16 cellular contexts compared by ENCODE assay signal in genomic region chr10:118369806-118370205, GRCh38. TPM values are rescaled to one million over a fixed set of nuclear protein-coding genes. Genes with fewer than 3 reads are reported as not detected.
A peak's percentile ranks its signal among the peaks of the same experiment; 100 is the strongest.
DNase-seq lines count a peak whose midpoint lies in the region; ATAC-seq and TF ChIP-seq lines count a peak whose summit lies in the region.
"Had no signal": no experiment of that assay in that cellular context is flagged by ENCODE, and none has a peak within 500 bp of the region (broad histone marks: within the 10 kb centered on the region; RNA-seq: fewer than 3 reads in every experiment).

No MANE protein-coding gene starts in this region.

- 61 to 64% methylated on average over 2 to 3 of the region's 3 CpGs for WGBS in transverse colon (ENCODE audit: low coverage in 1 of 2), 2 donors

- no peak overlapping the region for H3K4me3 ChIP-seq in transverse colon
- H3K4me3 ChIP-seq: breast epithelium, GM12878, sigmoid colon had no signal

- TF ChIP-seq POLR2A in erythroblast (IDR thresholded peaks at IDR 0.05; ENCODE audit: low read length) (no peak), transverse colon (IDR thresholded peaks at IDR 0.05) (no peak)

- in situ Hi-C loops in transverse colon (cut with MboI; ENCODE audit: low pct_ligation_motif_present in 1 of 4, low pct_unique_long_range_greater_than_20kb in 1 of 4, low sequenced_read_pairs in 3 of 4): loop anchor here in 1 of 4 donors (25.0 kb wide), 1 partner anchor 92 kb away; no protein-coding TSS in a partner anchor

- H3K4me1 ChIP-seq in foreskin keratinocyte (peaks cover 12% of the 10 kb centered on the region), transverse colon (no peaks in the 10 kb centered on the region)
- H3K4me1 ChIP-seq: breast epithelium had no signal

- H3K36me3 ChIP-seq in transverse colon: no peaks in the 10 kb centered on the region
- H3K36me3 ChIP-seq: breast epithelium, sigmoid colon had no signal

- H3K27me3 ChIP-seq in foreskin keratinocyte (no peaks in the 10 kb centered on the region), transverse colon (no peaks in the 10 kb centered on the region)
- H3K27me3 ChIP-seq: breast epithelium, sigmoid colon had no signal

- no peak for TF ChIP-seq EP300 in transverse colon (IDR thresholded peaks at IDR 0.05; ENCODE audit: low read depth)

- H3K9me3 ChIP-seq in transverse colon: peaks cover 0 to 9% of the 10 kb centered on the region in 2 donors

- TF ChIP-seq CTCF in foreskin keratinocyte (conservative IDR thresholded peaks at IDR 0.05): no peak
- TF ChIP-seq CTCF in transverse colon (IDR thresholded peaks at IDR 0.05): no peak

- H3K27ac ChIP-seq in foreskin keratinocyte (no peak overlapping the region), transverse colon (no peak overlapping the region)
- H3K27ac ChIP-seq: breast epithelium, C4-2B, sigmoid colon had no signal

- ATAC-seq in foreskin keratinocyte (peak; percentile 15), HG02763 (IDR thresholded peaks at IDR 0.05; ENCODE audit: unreplicated experiment) (no peak), GM18519 (IDR thresholded peaks at IDR 0.05; ENCODE audit: low FRiP score, unreplicated experiment) (no peak)
- ATAC-seq: GM12878 had no signal

- intact Hi-C loops in transverse colon (cut with DNase I; ENCODE audit: low total_unique reads): no loop called here

- peak; percentile 96 for DNase-seq in DMS53 treated with DMSO at 0.1 percent for 48 hours (lab: John Stamatoyannopoulos, UW; ENCODE audit: unreplicated experiment)
- DNase-seq in NCI-H1436 treated with DMSO at 0.1 percent for 48 hours (lab: John Stamatoyannopoulos, UW): peak; percentile 100
- DNase-seq in NCI-H748 (lab: John Stamatoyannopoulos, UW; ENCODE audit: unreplicated experiment): peak; percentile 95
- no peak for DNase-seq in foreskin keratinocyte
- no peak for DNase-seq in erythroblast (lab: John Stamatoyannopoulos, UW)
- DNase-seq in transverse colon: no peak
- DNase-seq: activated CD4-positive, alpha-beta T cell treated with anti-CD3 and anti-CD28 coated beads for 4 hours; activated T-cell treated with anti-CD3 and anti-CD28 coated beads for 4 hours; SIG-M5; sigmoid colon; T1000 had no signal

RNA-seq across cellular contexts. Expression of gene FAM204A, which starts 27.7 kb away (rescaled TPM):
- 76.5 and 84.3 TPM in 2 replicates for total RNA-seq in foreskin keratinocyte
- polyA plus RNA-seq in foreskin keratinocyte: 41.4 and 49.8 TPM in 2 replicates
- 10 to 100 TPM; 16.8 to 35.2 (median 25.4) TPM for total RNA-seq in transverse colon

Comparison
In these comparisons a context has a peak if more than half of its experiments do, and no peak if none do; other contexts are left out.
1. DNase-seq: peak in DMS53 treated with DMSO at 0.1 percent for 48 hours (single experiment), NCI-H1436 treated with DMSO at 0.1 percent for 48 hours (single experiment) and NCI-H748 (single experiment); none in foreskin keratinocyte (0 of 2), erythroblast (0 of 2) and transverse colon (single experiment).